Comparison of ENCODE assay signal across 30 cellular contexts in genomic region chr7:124191030-124191429, GRCh38.
"Had no signal": no experiment of that assay in that cellular context is flagged by ENCODE, and none has a peak within 500 bp of the region (broad histone marks: within the 10 kb centered on the region; RNA-seq: fewer than 3 reads in every experiment).

No MANE protein-coding gene starts in this region.

- H3K36me3 Mint-ChIP-seq: activated CD4-positive, alpha-beta memory T cell treated with anti-CD3 and anti-CD28 coated beads for 36 hours; activated naive CD4-positive, alpha-beta T cell treated with anti-CD3 and anti-CD28 coated beads, Interleukin-2, amount 10 ng/mL, durations not matched to agents 7 days and 5 days; activated naive CD4-positive, alpha-beta T cell treated with anti-CD3 and anti-CD28 coated beads, Interleukin-2, amount 50 U/mL, for 72 hours; activated naive CD8-positive, alpha-beta T cell treated with anti-CD3 and anti-CD28 coated beads, Interleukin-2, amount 10 ng/mL, durations not matched to agents 7 days and 5 days; brain had no signal

- H3K27me3 ChIP-seq: ascending aorta, breast epithelium, cardiac muscle cell, colonic mucosa, esophagus squamous epithelium, gastroesophageal sphincter had no signal

- ATAC-seq: activated CD4-positive, alpha-beta T cell treated with anti-CD3 and anti-CD28 coated beads for 36 hours; activated naive CD4-positive, alpha-beta T cell treated with anti-CD3 and anti-CD28 coated beads, Interleukin-2, amount 50 U/mL, for 72 hours; activated T-cell treated with anti-CD3 and anti-CD28 coated beads, Interleukin-2, amount 50 U/mL, for 72 hours; gastroesophageal sphincter; T-helper 17 cell had no signal

- DNase-seq: activated CD4-positive, alpha-beta memory T cell treated with anti-CD3 and anti-CD28 coated beads for 36 hours; activated CD4-positive, alpha-beta T cell treated with anti-CD3 and anti-CD28 coated beads for 36 hours; activated CD4-positive, alpha-beta T cell treated with anti-CD3 and anti-CD28 coated beads, Interleukin-2, amount 10 ng/mL, durations not matched to agents 24 days and 14 days; activated CD4-positive, CD25-positive, alpha-beta regulatory T cell; activated CD4-positive, CD25-positive, alpha-beta regulatory T cell treated with anti-CD3 and anti-CD28 coated beads, Interleukin-2, amount 50 U/mL, for 72 hours; activated CD8-positive, alpha-beta memory T cell treated with anti-CD3 and anti-CD28 coated beads, Interleukin-2, amount 50 U/mL, for 48 hours; activated gamma-delta T cell; activated naive CD4-positive, alpha-beta T cell; activated naive CD4-positive, alpha-beta T cell treated with anti-CD3 and anti-CD28 coated beads, Interleukin-2, amount 10 ng/mL, durations not matched to agents 7 days and 5 days; activated naive CD8-positive, alpha-beta T cell treated with anti-CD3 and anti-CD28 coated beads, Interleukin-2, amount 10 ng/mL, durations not matched to agents 7 days and 5 days; activated T-cell treated with anti-CD3 and anti-CD28 coated beads for 4 hours; activated T-cell treated with anti-CD3 and anti-CD28 coated beads, Interleukin-2, amount 50 U/mL, for 24 hours; activated T-cell treated with anti-CD3 and anti-CD28 coated beads, Interleukin-2, amount 50 U/mL, for 72 hours; central memory CD4-positive, alpha-beta T cell; cerebellar nuclear complex; colonic mucosa; effector CD8-positive, alpha-beta T cell; esophagus squamous epithelium; foreskin melanocyte; T-helper 1 cell; T-helper 17 cell; T1000 had no signal

- H3K27me3 Mint-ChIP-seq: activated CD4-positive, alpha-beta memory T cell treated with anti-CD3 and anti-CD28 coated beads for 36 hours; activated CD4-positive, alpha-beta T cell treated with anti-CD3 and anti-CD28 coated beads for 36 hours; activated CD4-positive, alpha-beta T cell treated with anti-CD3 and anti-CD28 coated beads, Interleukin-2, amount 10 ng/mL, durations not matched to agents 24 days and 14 days; activated naive CD4-positive, alpha-beta T cell treated with anti-CD3 and anti-CD28 coated beads, Interleukin-2, amount 10 ng/mL, durations not matched to agents 7 days and 5 days; activated naive CD8-positive, alpha-beta T cell treated with anti-CD3 and anti-CD28 coated beads, Interleukin-2, amount 10 ng/mL, durations not matched to agents 7 days and 5 days; activated T-cell treated with anti-CD3 and anti-CD28 coated beads, Interleukin-2, amount 50 U/mL, for 24 hours; brain; T-helper 17 cell had no signal

- H3K4me1 Mint-ChIP-seq: activated CD4-positive, alpha-beta T cell treated with anti-CD3 and anti-CD28 coated beads for 36 hours; activated CD4-positive, alpha-beta T cell treated with anti-CD3 and anti-CD28 coated beads, Interleukin-2, amount 10 ng/mL, durations not matched to agents 24 days and 14 days; activated naive CD4-positive, alpha-beta T cell treated with anti-CD3 and anti-CD28 coated beads, Interleukin-2, amount 10 ng/mL, durations not matched to agents 7 days and 5 days; activated naive CD8-positive, alpha-beta T cell treated with anti-CD3 and anti-CD28 coated beads, Interleukin-2, amount 10 ng/mL, durations not matched to agents 7 days and 5 days; T-helper 17 cell had no signal

- H3K27ac ChIP-seq: ascending aorta, breast epithelium, cardiac muscle cell, colonic mucosa, epithelial cell of prostate, esophagus squamous epithelium, gastroesophageal sphincter had no signal

- H3K4me3 ChIP-seq: ascending aorta, breast epithelium, cardiac muscle cell, colonic mucosa, esophagus squamous epithelium, gastroesophageal sphincter had no signal

- H3K4me3 Mint-ChIP-seq: activated CD4-positive, alpha-beta memory T cell treated with anti-CD3 and anti-CD28 coated beads for 36 hours; activated CD4-positive, alpha-beta T cell treated with anti-CD3 and anti-CD28 coated beads for 36 hours; activated CD4-positive, alpha-beta T cell treated with anti-CD3 and anti-CD28 coated beads, Interleukin-2, amount 10 ng/mL, durations not matched to agents 24 days and 14 days; activated naive CD4-positive, alpha-beta T cell treated with anti-CD3 and anti-CD28 coated beads, Interleukin-2, amount 10 ng/mL, durations not matched to agents 7 days and 5 days; activated naive CD8-positive, alpha-beta T cell treated with anti-CD3 and anti-CD28 coated beads, Interleukin-2, amount 10 ng/mL, durations not matched to agents 7 days and 5 days; activated T-cell treated with anti-CD3 and anti-CD28 coated beads, Interleukin-2, amount 50 U/mL, for 24 hours; activated T-cell treated with anti-CD3 and anti-CD28 coated beads, Interleukin-2, amount 50 U/mL, for 72 hours; brain; T-helper 17 cell; T-helper 2 cell treated with Interferon-gamma antibody and Interleukin-4, amounts not matched to agents 5 μg/mL and 100 μg/mL, for 36 hours had no signal

- H3K4me1 ChIP-seq: ascending aorta, breast epithelium, colonic mucosa, esophagus squamous epithelium, gastroesophageal sphincter had no signal

- H3K36me3 ChIP-seq: ascending aorta, breast epithelium, cardiac muscle cell, colonic mucosa, esophagus squamous epithelium, gastroesophageal sphincter had no signal

- H3K9me3 ChIP-seq: ascending aorta, breast epithelium, colonic mucosa, esophagus squamous epithelium, gastroesophageal sphincter had no signal

- H3K27ac Mint-ChIP-seq: activated CD4-positive, alpha-beta memory T cell treated with anti-CD3 and anti-CD28 coated beads for 36 hours; activated CD4-positive, alpha-beta T cell treated with anti-CD3 and anti-CD28 coated beads for 36 hours; activated CD4-positive, alpha-beta T cell treated with anti-CD3 and anti-CD28 coated beads, Interleukin-2, amount 10 ng/mL, durations not matched to agents 24 days and 14 days; activated naive CD4-positive, alpha-beta T cell treated with anti-CD3 and anti-CD28 coated beads, Interleukin-2, amount 10 ng/mL, durations not matched to agents 7 days and 5 days; activated naive CD4-positive, alpha-beta T cell treated with anti-CD3 and anti-CD28 coated beads, Interleukin-2, amount 50 U/mL, for 72 hours; activated naive CD8-positive, alpha-beta T cell treated with anti-CD3 and anti-CD28 coated beads, Interleukin-2, amount 10 ng/mL, durations not matched to agents 7 days and 5 days; activated T-cell treated with anti-CD3 and anti-CD28 coated beads, Interleukin-2, amount 50 U/mL, for 24 hours; activated T-cell treated with anti-CD3 and anti-CD28 coated beads, Interleukin-2, amount 50 U/mL, for 72 hours; T-helper 17 cell; T-helper 2 cell treated with Interferon-gamma antibody and Interleukin-4, amounts not matched to agents 5 μg/mL and 100 μg/mL, for 36 hours had no signal

- H3K9me3 Mint-ChIP-seq: activated CD4-positive, alpha-beta memory T cell treated with anti-CD3 and anti-CD28 coated beads for 36 hours; activated CD4-positive, alpha-beta T cell treated with anti-CD3 and anti-CD28 coated beads, Interleukin-2, amount 10 ng/mL, durations not matched to agents 24 days and 14 days; activated naive CD4-positive, alpha-beta T cell treated with anti-CD3 and anti-CD28 coated beads, Interleukin-2, amount 10 ng/mL, durations not matched to agents 7 days and 5 days; brain; T-helper 2 cell treated with Interferon-gamma antibody and Interleukin-4, amounts not matched to agents 5 μg/mL and 100 μg/mL, for 36 hours had no signal
